Comparison of ENCODE assay signal across 8 cellular contexts in genomic region chr20:36856691-36857635, GRCh38. TPM values are rescaled to one million over a fixed set of nuclear protein-coding genes. Genes with fewer than 3 reads are reported as not detected.
A peak's percentile ranks its signal among the peaks of the same experiment; 100 is the strongest.
DNase-seq lines count a peak whose midpoint lies in the region; ATAC-seq, FAIRE-seq and TF ChIP-seq lines count a peak whose summit lies in the region.

No MANE protein-coding gene starts in this region.

- peak overlapping the region; percentile 70 for H3K27ac ChIP-seq in suprapubic skin

- H3K4me1 ChIP-seq in suprapubic skin, result peaks cover 93% of the 10 kb centered on the region

- H3K9me3 ChIP-seq in suprapubic skin, result no peaks in the 10 kb centered on the region

- H3K9me3 Mint-ChIP-seq in activated T-cell treated with anti-CD3 and anti-CD28 coated beads, Interleukin-2, amount 50 U/mL, for 4 hours, result no peaks in the 10 kb centered on the region
- no peaks in the 10 kb centered on the region for H3K9me3 Mint-ChIP-seq in progenitor cell of endocrine pancreas (ENCODE audit: low read depth)

- no peak overlapping the region for H3K27ac Mint-ChIP-seq in progenitor cell of endocrine pancreas

- peaks cover 4% of the 10 kb centered on the region for H3K36me3 ChIP-seq in suprapubic skin

- H3K4me3 Mint-ChIP-seq in activated T-cell treated with anti-CD3 and anti-CD28 coated beads, Interleukin-2, amount 50 U/mL, for 4 hours, result no peak overlapping the region
- H3K4me3 Mint-ChIP-seq in progenitor cell of endocrine pancreas (ENCODE audit: low read depth), result no peak overlapping the region

- no peak for TF ChIP-seq POLR2A in suprapubic skin (IDR thresholded peaks at IDR 0.05)
- TF ChIP-seq POLR2A in H54 (IDR thresholded peaks at IDR 0.05; ENCODE audit: low read depth, low read length), result no peak

- H3K27me3 Mint-ChIP-seq in activated T-cell treated with anti-CD3 and anti-CD28 coated beads, Interleukin-2, amount 50 U/mL, for 4 hours (ENCODE audit: low read depth), result peaks cover 5% of the 10 kb centered on the region
- no peaks in the 10 kb centered on the region for H3K27me3 Mint-ChIP-seq in progenitor cell of endocrine pancreas

- H3K36me3 Mint-ChIP-seq in activated T-cell treated with anti-CD3 and anti-CD28 coated beads, Interleukin-2, amount 50 U/mL, for 4 hours (ENCODE audit: insufficient read depth), result no peaks in the 10 kb centered on the region
- H3K36me3 Mint-ChIP-seq in progenitor cell of endocrine pancreas (ENCODE audit: insufficient read depth), result peaks cover 1% of the 10 kb centered on the region

- DNase-seq in NCI-H2227 (lab: John Stamatoyannopoulos, UW; ENCODE audit: unreplicated experiment), result peak; percentile 30
- DNase-seq in NCI-H2227 treated with DMSO at 0.1 percent for 48 hours (lab: John Stamatoyannopoulos, UW), result no peak
- DNase-seq in activated T-cell treated with anti-CD3 and anti-CD28 coated beads, Interleukin-2, amount 50 U/mL, for 4 hours, result no peak
- peak; percentile 24 for DNase-seq in Right ventricle myocardium superior
- DNase-seq in suprapubic skin (ENCODE audit: low spot score in 2 of 2), result no peak
- DNase-seq in H54 (ENCODE audit: insufficient read length, low spot score), result no peak
- no peak for DNase-seq in progenitor cell of endocrine pancreas (ENCODE audit: low spot score, unreplicated experiment)

- TF ChIP-seq EP300 in suprapubic skin (IDR thresholded peaks at IDR 0.05), result no peak

- FAIRE-seq in H54 (lab: Jason Lieb, UNC), result no peak

- no peaks in the 10 kb centered on the region for H3K27me3 ChIP-seq in suprapubic skin

- no peak overlapping the region for H3K4me3 ChIP-seq in suprapubic skin

- TF ChIP-seq CTCF in suprapubic skin (IDR thresholded peaks at IDR 0.05) (no peak), progenitor cell of endocrine pancreas (IDR thresholded peaks at IDR 0.05; ENCODE audit: unreplicated experiment) (no peak)

- ATAC-seq in activated T-cell treated with anti-CD3 and anti-CD28 coated beads, Interleukin-2, amount 50 U/mL, for 4 hours, result peak; percentile 55
- ATAC-seq in Right ventricle myocardium superior (ENCODE audit: poor library complexity), result no peak
- ATAC-seq in GM18861 (IDR thresholded peaks at IDR 0.05; ENCODE audit: unreplicated experiment), result no peak

- WGBS in suprapubic skin, result 49% methylated on average over 14 of the region's 17 CpGs

- intact Hi-C loops in Right ventricle myocardium superior (cut with DNase I), result no loop called here

- H3K4me1 Mint-ChIP-seq in activated T-cell treated with anti-CD3 and anti-CD28 coated beads, Interleukin-2, amount 50 U/mL, for 4 hours (ENCODE audit: low read depth), result peaks cover 16% of the 10 kb centered on the region
- H3K4me1 Mint-ChIP-seq in progenitor cell of endocrine pancreas (ENCODE audit: low read depth), result peaks cover 26% of the 10 kb centered on the region

RNA-seq across cellular contexts. Expression of gene TLDC2, which starts 19.0 kb away (rescaled TPM):
- not detected for total RNA-seq in activated T-cell treated with anti-CD3 and anti-CD28 coated beads, Interleukin-2, amount 50 U/mL, for 4 hours
- total RNA-seq in Right ventricle myocardium superior (not detected), suprapubic skin (not detected), progenitor cell of endocrine pancreas (0.34 and 0.38 TPM in 2 replicates)

Comparison
In these comparisons a context has a peak if more than half of its experiments do, and no peak if none do; other contexts are left out.
1. DNase-seq: peak in NCI-H2227 (single experiment) and Right ventricle myocardium superior (single experiment); none in NCI-H2227 treated with DMSO at 0.1 percent for 48 hours (single experiment), activated T-cell treated with anti-CD3 and anti-CD28 coated beads, Interleukin-2, amount 50 U/mL, for 4 hours (single experiment), suprapubic skin (0 of 2), H54 (single experiment) and progenitor cell of endocrine pancreas (single experiment).
2. ATAC-seq: peak in activated T-cell treated with anti-CD3 and anti-CD28 coated beads, Interleukin-2, amount 50 U/mL, for 4 hours (2 of 2); none in Right ventricle myocardium superior (single experiment) and GM18861 (single experiment).